Comparison of ENCODE assay signal across 1 cellular context in genomic region chr9:111597852-111598729, GRCh38.
A peak's percentile ranks its signal among the peaks of the same experiment; 100 is the strongest.
TF ChIP-seq lines count a peak whose summit lies in the region.

No MANE protein-coding gene starts in this region.

TF ChIP-seq in K562, 482 proteins besides CTCF, POLR2A, EP300 and RAD21:
- TF ChIP-seq ZNF263 (CRISPR knock-in tag; IDR thresholded peaks at IDR 0.05; ENCODE audit: borderline replicate concordance), result peak; percentile 87
- no peak for TF ChIP-seq CLOCK (CRISPR knock-in tag; IDR thresholded peaks at IDR 0.05; ENCODE audit: borderline replicate concordance)
- peak; percentile 99 for TF ChIP-seq ZNF384 (IDR thresholded peaks at IDR 0.05; ENCODE audit: low read depth, low read length)
- peak; percentile 51; the same call in 1 of the 2 replicates for TF ChIP-seq SMC3 (conservative IDR thresholded peaks at IDR 0.05; ENCODE audit: insufficient read depth, low read depth, low read length)
- 0 out of 2 replicates have a peak, but pooled peaks have one; percentile 42 for TF ChIP-seq ARID2 (IDR thresholded peaks at IDR 0.05)
- TF ChIP-seq HMGXB4 (CRISPR knock-in tag; IDR thresholded peaks at IDR 0.05), result no peak
- TF ChIP-seq MAZ (CRISPR knock-in tag; conservative IDR thresholded peaks at IDR 0.05 in 1 of 2, IDR thresholded peaks at IDR 0.05 in 1 of 2), result peak in 1 of 2 experiments; percentile 12; a peak in 1 of 4 replicates
- TF ChIP-seq SFPQ (IDR thresholded peaks at IDR 0.05; ENCODE audit: low read depth, low read length), result no peak
- no peak for TF ChIP-seq ZNF347 (CRISPR knock-in tag; IDR thresholded peaks at IDR 0.05; ENCODE audit: low read depth)
- no peak for TF ChIP-seq NR1H2 (CRISPR knock-in tag; IDR thresholded peaks at IDR 0.05)
- no peak for TF ChIP-seq MTF1 (CRISPR knock-in tag; IDR thresholded peaks at IDR 0.05; ENCODE audit: borderline replicate concordance)
- no peak for TF ChIP-seq NR2C1 (IDR thresholded peaks at IDR 0.05)
- no peak for TF ChIP-seq NR2C1 (tag; IDR thresholded peaks at IDR 0.05)
- peak; percentile 72 for TF ChIP-seq RFX1 (IDR thresholded peaks at IDR 0.05)
- no peak for TF ChIP-seq CSDE1 (IDR thresholded peaks at IDR 0.05)
- peak; percentile 21 for TF ChIP-seq CTCFL (IDR thresholded peaks at IDR 0.05; ENCODE audit: borderline replicate concordance, insufficient read depth, low read depth, low read length, poor library complexity, severe bottlenecking)
- peak; percentile 53; the same call in 1 of the 2 replicates for TF ChIP-seq CC2D1A (IDR thresholded peaks at IDR 0.05)
- TF ChIP-seq IRF2 (CRISPR knock-in tag; IDR thresholded peaks at IDR 0.05), result no peak
- peak; percentile 43; the same call in 1 of the 2 replicates for TF ChIP-seq STAG1 (CRISPR knock-in tag; IDR thresholded peaks at IDR 0.05; ENCODE audit: borderline replicate concordance)
- TF ChIP-seq ZNF316 (IDR thresholded peaks at IDR 0.05), result no peak
